ENCODE assay signal across 9 cellular contexts in the genomic region with DNA sequence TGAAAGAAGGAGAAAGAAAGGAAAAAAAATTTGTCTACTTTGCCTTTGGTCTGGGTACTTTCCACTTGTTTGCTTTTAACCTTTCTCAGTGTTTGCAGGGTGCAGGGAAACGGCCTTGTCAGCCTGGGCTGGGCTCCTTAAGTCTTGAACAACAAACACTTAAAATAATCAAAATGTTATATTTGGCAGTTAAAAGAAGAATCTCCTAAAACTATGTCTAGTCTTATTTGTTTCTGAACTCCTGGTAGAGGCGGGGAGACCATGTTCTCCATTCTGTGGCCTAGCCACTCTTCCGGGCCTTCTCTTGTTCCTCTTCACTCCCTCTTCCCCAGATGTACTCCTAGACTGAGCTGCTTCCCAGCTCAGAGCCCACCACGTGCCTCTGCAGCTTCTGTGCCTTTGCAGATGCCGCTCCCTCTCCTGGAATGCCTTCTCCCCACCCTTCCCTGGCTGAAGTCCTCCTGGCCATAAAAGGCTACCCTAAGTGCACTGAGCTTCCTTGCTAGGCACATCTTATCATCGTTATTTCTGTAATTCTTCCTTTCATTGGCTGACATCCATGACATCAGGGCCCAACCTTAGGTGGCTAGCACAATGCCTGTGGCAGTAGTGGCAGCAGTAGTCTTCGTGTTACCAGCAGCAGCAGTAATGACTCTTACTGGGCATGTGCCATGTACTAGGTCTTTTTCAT.
DNase-seq lines count a peak whose midpoint lies in the region; ATAC-seq and TF ChIP-seq lines count a peak whose summit lies in the region.
"Had no signal": no experiment of that assay in that cellular context is flagged by ENCODE, and none has a peak within 500 bp of the region (broad histone marks: within the 10 kb centered on the region; RNA-seq: fewer than 3 reads in every experiment).

No MANE protein-coding gene starts in this region.

- no peak overlapping the region for H3K4me3 Mint-ChIP-seq in activated naive CD4-positive, alpha-beta T cell treated with anti-CD3 and anti-CD28 coated beads for 36 hours
- no peak overlapping the region for H3K4me3 Mint-ChIP-seq in dendritic cell treated with granulocyte-macrophage colony-stimulating factor and Interleukin-4, amounts not matched to agents 40 ng/mL and 50 ng/mL, for 4 days

- CTCF ChIA-PET in activated naive CD4-positive, alpha-beta T cell treated with anti-CD3 and anti-CD28 coated beads for 36 hours (lab: Charles Lee), result interaction anchor here (1.1 kb wide), 1 partner anchor 8 kb away, joined by 3 read pairs; no protein-coding TSS in a partner anchor

- H3K4me1 ChIP-seq in mucosa of descending colon (ENCODE audit: low read depth), result peaks cover 18% of the 10 kb centered on the region

- peak; percentile 97 for ATAC-seq in mucosa of descending colon
- ATAC-seq in HG03432 (IDR thresholded peaks at IDR 0.05; ENCODE audit: unreplicated experiment), result no peak
- ATAC-seq in HG02678 (IDR thresholded peaks at IDR 0.05; ENCODE audit: unreplicated experiment), result no peak

- peak overlapping the region; percentile 32 for H3K27ac Mint-ChIP-seq in activated naive CD4-positive, alpha-beta T cell treated with anti-CD3 and anti-CD28 coated beads for 36 hours
- H3K27ac Mint-ChIP-seq in dendritic cell treated with granulocyte-macrophage colony-stimulating factor and Interleukin-4, amounts not matched to agents 40 ng/mL and 50 ng/mL, for 4 days, result peak overlapping the region; percentile 89

- H3K27me3 Mint-ChIP-seq in activated naive CD4-positive, alpha-beta T cell treated with anti-CD3 and anti-CD28 coated beads for 36 hours (ENCODE audit: low read depth), result no peaks in the 10 kb centered on the region
- H3K27me3 Mint-ChIP-seq in dendritic cell treated with granulocyte-macrophage colony-stimulating factor and Interleukin-4, amounts not matched to agents 40 ng/mL and 50 ng/mL, for 4 days, result no peaks in the 10 kb centered on the region

- H3K36me3 ChIP-seq in mucosa of descending colon (ENCODE audit: low read depth), result no peaks in the 10 kb centered on the region

- no peaks in the 10 kb centered on the region for H3K9me3 Mint-ChIP-seq in activated naive CD4-positive, alpha-beta T cell treated with anti-CD3 and anti-CD28 coated beads for 36 hours
- H3K9me3 Mint-ChIP-seq in dendritic cell treated with granulocyte-macrophage colony-stimulating factor and Interleukin-4, amounts not matched to agents 40 ng/mL and 50 ng/mL, for 4 days, result no peaks in the 10 kb centered on the region

- H3K36me3 Mint-ChIP-seq in activated naive CD4-positive, alpha-beta T cell treated with anti-CD3 and anti-CD28 coated beads for 36 hours (ENCODE audit: low read depth), result no peaks in the 10 kb centered on the region
- peaks cover 17% of the 10 kb centered on the region for H3K36me3 Mint-ChIP-seq in dendritic cell treated with granulocyte-macrophage colony-stimulating factor and Interleukin-4, amounts not matched to agents 40 ng/mL and 50 ng/mL, for 4 days (ENCODE audit: low read depth)

- no peak for TF ChIP-seq CTCF in mucosa of descending colon (IDR thresholded peaks at IDR 0.05)

- no peak overlapping the region for H3K4me3 ChIP-seq in mucosa of descending colon

- intact Hi-C loops in activated naive CD4-positive, alpha-beta T cell treated with anti-CD3 and anti-CD28 coated beads for 36 hours (cut with micrococcal nuclease), result loop anchor here (5.0 kb wide), 1 partner anchor 108 kb away; no protein-coding TSS in a partner anchor
- intact Hi-C loops in dendritic cell treated with granulocyte-macrophage colony-stimulating factor and Interleukin-4, amounts not matched to agents 40 ng/mL and 50 ng/mL, for 4 days (cut with micrococcal nuclease), result loop anchor here (2.0 to 10.0 kb wide), 2 partner anchors 49 to 105 kb away; no protein-coding TSS in a partner anchor
- intact Hi-C loops in mucosa of descending colon (cut with DNase I, micrococcal nuclease), result no loop called here

- no peaks in the 10 kb centered on the region for H3K9me3 ChIP-seq in mucosa of descending colon

- peaks cover 40% of the 10 kb centered on the region for H3K4me1 Mint-ChIP-seq in activated naive CD4-positive, alpha-beta T cell treated with anti-CD3 and anti-CD28 coated beads for 36 hours (ENCODE audit: low read depth)
- H3K4me1 Mint-ChIP-seq in dendritic cell treated with granulocyte-macrophage colony-stimulating factor and Interleukin-4, amounts not matched to agents 40 ng/mL and 50 ng/mL, for 4 days (ENCODE audit: low read depth), result peaks cover 46% of the 10 kb centered on the region

- DNase-seq in activated naive CD4-positive, alpha-beta T cell treated with anti-CD3 and anti-CD28 coated beads for 36 hours, result peak; percentile 43
- DNase-seq in activated naive CD4-positive, alpha-beta T cell (lab: John Stamatoyannopoulos, UW), result no peak
- DNase-seq in mucosa of descending colon (peak; percentile 84 to 87 (median 85)), ureter (ENCODE audit: low spot score) (peak; percentile 71), mesenteric fat pad (ENCODE audit: low spot score) (no peak)
- DNase-seq: AML-193 had no signal

Comparison
In these comparisons a context has a peak if more than half of its experiments do, and no peak if none do; other contexts are left out.
1. DNase-seq: peak in activated naive CD4-positive, alpha-beta T cell treated with anti-CD3 and anti-CD28 coated beads for 36 hours (single experiment), mucosa of descending colon (3 of 3) and ureter (single experiment); none in activated naive CD4-positive, alpha-beta T cell (0 of 4) and mesenteric fat pad (single experiment).
2. intact Hi-C loops: an anchor here in activated naive CD4-positive, alpha-beta T cell treated with anti-CD3 and anti-CD28 coated beads for 36 hours (5.0 kb wide) and dendritic cell treated with granulocyte-macrophage colony-stimulating factor and Interleukin-4, amounts not matched to agents 40 ng/mL and 50 ng/mL, for 4 days (2.0 to 10.0 kb wide); none called in mucosa of descending colon.